ENCODE assay signal across 8 cellular contexts in genomic region chr5:170225326-170226137, GRCh38. TPM values are rescaled to one million over a fixed set of nuclear protein-coding genes. Genes with fewer than 3 reads are reported as not detected.
DNase-seq lines count a peak whose midpoint lies in the region; ATAC-seq, FAIRE-seq and TF ChIP-seq lines count a peak whose summit lies in the region.

No MANE protein-coding gene starts in this region.

- H2AFZ ChIP-seq in astrocyte (ENCODE audit: low read depth, low read length) (no peak overlapping the region), smooth muscle cell (ENCODE audit: low read depth) (no peak overlapping the region)

- H3K9ac ChIP-seq in astrocyte (ENCODE audit: low read length) (no peak overlapping the region), smooth muscle cell (ENCODE audit: low read depth) (no peak overlapping the region)

- CTCF ChIA-PET in A549 (lab: Yijun Ruan, JAX), result interaction anchor here (0.5 to 10.0 kb wide), 57 partner anchors 8 to 529 kb away, joined by 3 to 270 read pairs (median 4); partner anchors contain the start of gene KCNMB1

- no peak overlapping the region for H3K4me3 Mint-ChIP-seq in astrocyte (ENCODE audit: unreplicated experiment)

- H3K4me3 ChIP-seq in A549 (no peak overlapping the region), astrocyte (ENCODE audit: insufficient read depth, low read depth, low read length) (no peak overlapping the region), smooth muscle cell (no peak overlapping the region)

- H3K27me3 Mint-ChIP-seq in astrocyte (ENCODE audit: low read depth, unreplicated experiment), result peaks cover 8% of the 10 kb centered on the region

- no peaks in the 10 kb centered on the region for H4K20me1 ChIP-seq in astrocyte (ENCODE audit: insufficient read depth, low read length)
- H4K20me1 ChIP-seq in smooth muscle cell (ENCODE audit: low read depth), result no peaks in the 10 kb centered on the region

- H3K27me3 ChIP-seq in astrocyte (ENCODE audit: insufficient read depth, low read length), result peaks cover 2% of the 10 kb centered on the region
- no peaks in the 10 kb centered on the region for H3K27me3 ChIP-seq in smooth muscle cell (ENCODE audit: low read depth)

- peak; percentile 85 for TF ChIP-seq CTCF in A549 (IDR thresholded peaks at IDR 0.05)
- peak; percentile 80 for TF ChIP-seq CTCF in astrocyte (IDR thresholded peaks at IDR 0.05; ENCODE audit: insufficient read depth, low read depth, low read length)
- peak; percentile 82 for TF ChIP-seq CTCF in smooth muscle cell (IDR thresholded peaks at IDR 0.05; ENCODE audit: borderline replicate concordance, insufficient read depth, poor library complexity, severe bottlenecking)

- TF ChIP-seq EP300 in A549 (IDR thresholded peaks at IDR 0.05), result no peak

- WGBS in A549 (ENCODE audit: missing lambda C conversion rate), result 34% methylated on average over 7 of the region's 7 CpGs
- WGBS in smooth muscle cell (ENCODE audit: low lambda C conversion rate), result 63% methylated on average over 7 of the region's 7 CpGs

- no peak overlapping the region for H3K27ac Mint-ChIP-seq in astrocyte (ENCODE audit: unreplicated experiment)

- no peaks in the 10 kb centered on the region for H3F3A ChIP-seq in smooth muscle cell (ENCODE audit: low read depth)

- H3K36me3 ChIP-seq in astrocyte (ENCODE audit: insufficient read depth, low read length) (no peaks in the 10 kb centered on the region), smooth muscle cell (ENCODE audit: low read depth) (no peaks in the 10 kb centered on the region)

- H3K4me1 Mint-ChIP-seq in astrocyte (ENCODE audit: low read depth, unreplicated experiment), result no peaks in the 10 kb centered on the region

- FAIRE-seq in A549 (lab: Jason Lieb, UNC) (peak; percentile 61), GM18507 (lab: Jason Lieb, UNC) (peak; percentile 86), astrocyte (lab: Jason Lieb, UNC) (no peak)

- H3K4me2 ChIP-seq in A549, result no peak overlapping the region
- H3K4me2 ChIP-seq in astrocyte (ENCODE audit: low read length), result no peak overlapping the region
- H3K4me2 ChIP-seq in smooth muscle cell, result no peak overlapping the region

- POLR2A ChIA-PET in A549 (lab: Yijun Ruan, JAX), result no interaction called here

- no peak overlapping the region for H3K27ac ChIP-seq in A549
- no peak overlapping the region for H3K27ac ChIP-seq in astrocyte (ENCODE audit: low read depth, low read length)
- H3K27ac ChIP-seq in smooth muscle cell (ENCODE audit: low read depth), result no peak overlapping the region

- no peaks in the 10 kb centered on the region for H3K9me3 Mint-ChIP-seq in astrocyte (ENCODE audit: unreplicated experiment)

- H3K4me1 ChIP-seq in A549 (peaks cover 1% of the 10 kb centered on the region), astrocyte (ENCODE audit: insufficient read depth, low read length) (peaks cover 4% of the 10 kb centered on the region), smooth muscle cell (ENCODE audit: low read depth) (peaks cover 24% of the 10 kb centered on the region)

- TF ChIP-seq RAD21 in A549 (conservative IDR thresholded peaks at IDR 0.05 in 1 of 2, IDR thresholded peaks at IDR 0.05 in 1 of 2), result peak; percentile 86 to 90

- no peak for TF ChIP-seq POLR2A in A549 (IDR thresholded peaks at IDR 0.05; ENCODE audit: low read length)

- ATAC-seq in A549, result peak; percentile 82 to 96; a peak in 4 of 6 replicates
- no peak for ATAC-seq in HG02759 (IDR thresholded peaks at IDR 0.05; ENCODE audit: unreplicated experiment)

- H3K36me3 Mint-ChIP-seq in astrocyte (ENCODE audit: low read depth, unreplicated experiment), result no peaks in the 10 kb centered on the region

- no peaks in the 10 kb centered on the region for H3K9me3 ChIP-seq in A549
- no peaks in the 10 kb centered on the region for H3K9me3 ChIP-seq in astrocyte (ENCODE audit: insufficient read depth, low read depth, low read length)
- no peaks in the 10 kb centered on the region for H3K9me3 ChIP-seq in smooth muscle cell (replicated peaks; ENCODE audit: low read depth)

- H3K79me2 ChIP-seq in astrocyte (ENCODE audit: insufficient read depth, low read length) (no peaks in the 10 kb centered on the region), smooth muscle cell (ENCODE audit: low read depth) (no peaks in the 10 kb centered on the region)

- DNase-seq in A549 (ENCODE audit: low read depth in 1 of 2, low spot score in 1 of 2) (peak; percentile 66 to 68), GM18507 (ENCODE audit: extremely low spot score, insufficient read length, low read depth) (peak; percentile 40), NCI-H1092 (lab: John Stamatoyannopoulos, UW) (peak; percentile 46), T-helper 22 cell (ENCODE audit: low read depth) (peak; percentile 37), astrocyte (ENCODE audit: low read depth) (peak; percentile 26), hypothalamus (lab: John Stamatoyannopoulos, UW) (peak in 40 of 51 donors; percentile 20 to 86 (median 66)), smooth muscle cell (lab: John Stamatoyannopoulos, UW; ENCODE audit: unreplicated experiment) (no peak)

TF ChIP-seq in A549, 52 proteins besides CTCF, POLR2A, EP300 and RAD21:
- no peak for TF ChIP-seq EHF (CRISPR knock-in tag; IDR thresholded peaks at IDR 0.05)
- TF ChIP-seq CHD4 (IDR thresholded peaks at IDR 0.05; ENCODE audit: borderline replicate concordance), result no peak
- TF ChIP-seq SMC3 (IDR thresholded peaks at IDR 0.05), result peak; percentile 67
- no peak for TF ChIP-seq ZFP36 (IDR thresholded peaks at IDR 0.05; ENCODE audit: borderline replicate concordance, partially characterized antibody)
- no peak for TF ChIP-seq USF2 (IDR thresholded peaks at IDR 0.05)

RNA-seq across cellular contexts. Expression of gene C5orf58, which starts 7.3 kb away (rescaled TPM):
- polyA plus RNA-seq in A549 (2011; rRNA removed) (not detected in 2 replicates), A549 (2017; fragmentation: RNase III; extraction: RNeasy Plus Mini Kit Qiagen cat#74134 plus additional on column Dnase treatment) (not detected in 3 replicates), smooth muscle cell (not detected in 2 replicates)
- not detected in 2 replicates for polyA plus RNA-seq in A549 (2012; cell fraction: cytosol; rRNA removed)
- polyA plus RNA-seq in A549 (2012; cell fraction: nucleus; rRNA removed), result 0.06 TPM in 1 of 2 replicates, not detected in the other
- polyA minus RNA-seq in A549 (2011; rRNA and poly(A)+ RNA removed), result not detected in 2 replicates
- total RNA-seq in astrocyte (not detected in 2 replicates), smooth muscle cell (not detected in 2 replicates)
